In genomic region chr2:111121873-111122630, GRCh38 we compare ENCODE assay signal across 8 cellular contexts. TPM values are rescaled to one million over a fixed set of nuclear protein-coding genes. Genes with fewer than 3 reads are reported as not detected.
DNase-seq lines count a peak whose midpoint lies in the region; ATAC-seq and TF ChIP-seq lines count a peak whose summit lies in the region.

No MANE protein-coding gene starts in this region.

- ATAC-seq in HG02763 (IDR thresholded peaks at IDR 0.05; ENCODE audit: unreplicated experiment) (peak; percentile 45), T-helper 17 cell (peak; percentile 69)

- H3K27me3 Mint-ChIP-seq in T-helper 17 cell, result peaks cover 24% of the 10 kb centered on the region

- peaks cover 30% of the 10 kb centered on the region for H3K4me1 Mint-ChIP-seq in T-helper 17 cell

- in situ Hi-C loops in GM13976 (cut with MboI; ENCODE audit: low sequenced_read_pairs, unreplicated experiment) (no loop called here), astrocyte of the cerebellum (cut with HindIII; ENCODE audit: low sequenced_read_pairs) (no loop called here)

- DNase-seq in GM13976 (ENCODE audit: low spot score), result peak; percentile 79
- DNase-seq in NCI-H1417 (lab: John Stamatoyannopoulos, UW), result peak; percentile 88 to 95 (median 92)
- DNase-seq in T-helper 17 cell, result peak; percentile 71 to 73 (median 72)
- peak; percentile 58 for DNase-seq in astrocyte of the cerebellum (ENCODE audit: low read depth)
- peak; percentile 95 for DNase-seq in hepatic stellate cell (ENCODE audit: low spot score)
- peak; percentile 87 for DNase-seq in putamen (ENCODE audit: low spot score)
- no peak for DNase-seq in OCI-M2 (lab: John Stamatoyannopoulos, UW; ENCODE audit: unreplicated experiment)

- peak overlapping the region; percentile 90 for H3K27ac Mint-ChIP-seq in T-helper 17 cell

- TF ChIP-seq CTCF in GM13976 (IDR thresholded peaks at IDR 0.05; ENCODE audit: borderline replicate concordance, control extremely low read depth, extremely low read depth, insufficient read depth, missing control alignments), result no peak
- TF ChIP-seq CTCF in astrocyte of the cerebellum (IDR thresholded peaks at IDR 0.05; ENCODE audit: low read depth, low read length, missing control alignments), result no peak

- H3K36me3 Mint-ChIP-seq in T-helper 17 cell (ENCODE audit: low read depth), result peaks cover 5% of the 10 kb centered on the region

- no peaks in the 10 kb centered on the region for H3K9me3 ChIP-seq in T-helper 17 cell (ENCODE audit: control insufficient read depth, low read length, poor library complexity, severe bottlenecking)

- peak overlapping the region; percentile 93 for H3K4me3 ChIP-seq in astrocyte of the cerebellum (ENCODE audit: low read depth, low read length)

- peak overlapping the region; percentile 94 for H3K4me3 Mint-ChIP-seq in T-helper 17 cell

RNA-seq across cellular contexts. Expression of gene BCL2L11, which starts 1.3 kb away (rescaled TPM):
- 10 to 100 TPM; 29.5 to 47.2 TPM for total RNA-seq in T-helper 17 cell
